In genomic region chr10:100529473-100530298, GRCh38 we compare ENCODE assay signal across 8 cellular contexts. TPM values are rescaled to one million over a fixed set of nuclear protein-coding genes. Genes with fewer than 3 reads are reported as not detected.
DNase-seq lines count a peak whose midpoint lies in the region; ATAC-seq and TF ChIP-seq lines count a peak whose summit lies in the region.

NDUFB8 (minus strand) TSS chr10:100529871; CDS start chr10:100529851, 20 bp downstream.

- H3K4me1 Mint-ChIP-seq in activated CD4-positive, alpha-beta T cell treated with anti-CD3 and anti-CD28 coated beads for 36 hours = peaks cover 37% of the 10 kb centered on the region

- no peaks in the 10 kb centered on the region for H3K27me3 Mint-ChIP-seq in activated CD4-positive, alpha-beta T cell treated with anti-CD3 and anti-CD28 coated beads for 36 hours

- in situ Hi-C loops in GM13976 (cut with MboI; ENCODE audit: low sequenced_read_pairs, unreplicated experiment) = no loop called here

- intact Hi-C loops in activated CD4-positive, alpha-beta T cell treated with anti-CD3 and anti-CD28 coated beads for 36 hours (cut with DNase I, micrococcal nuclease) = loop anchor here (1.0 to 10.0 kb wide), 6 partner anchors 18 to 1285 kb away; partner anchors contain the start of genes NPM3 (in 1 of the 2), OGA (in 1 of the 2) and SCD (in 1 of the 2)

- peak within 1 kb of the TSS; percentile 88 for H3K4me3 Mint-ChIP-seq in activated CD4-positive, alpha-beta T cell treated with anti-CD3 and anti-CD28 coated beads for 36 hours

- H3K36me3 Mint-ChIP-seq in activated CD4-positive, alpha-beta T cell treated with anti-CD3 and anti-CD28 coated beads for 36 hours (ENCODE audit: low read depth) = peaks cover 44% of the 10 kb centered on the region

- CTCF ChIA-PET in activated CD4-positive, alpha-beta T cell treated with anti-CD3 and anti-CD28 coated beads for 36 hours (lab: Charles Lee) = interaction anchor here (1.0 to 9.6 kb wide), 5 partner anchors 9 to 489 kb away, joined by 3 to 91 read pairs (median 6); partner anchors contain the start of gene SEC31B

- POLR2A ChIA-PET in activated CD4-positive, alpha-beta T cell treated with anti-CD3 and anti-CD28 coated beads for 36 hours (lab: Charles Lee) = interaction anchor here (0.5 to 2.2 kb wide), 2 partner anchors 9 to 19 kb away, joined by 4 to 6 read pairs; no protein-coding TSS in a partner anchor

- ATAC-seq in HG03196 (IDR thresholded peaks at IDR 0.05; ENCODE audit: unreplicated experiment) (peak; percentile 57), HG02973 (IDR thresholded peaks at IDR 0.05; ENCODE audit: unreplicated experiment) (no peak)
- peak; percentile 72 for ATAC-seq in activated CD4-positive, alpha-beta T cell treated with anti-CD3 and anti-CD28 coated beads for 36 hours

- DNase-seq in GM13976 (ENCODE audit: low spot score) (peak; percentile 87), NCI-H526 (lab: John Stamatoyannopoulos, UW) (peak; percentile 55 to 87), cerebellum (ENCODE audit: low spot score) (peak; percentile 90), kidney glomerular epithelial cell (lab: John Stamatoyannopoulos, UW) (peak; percentile 70)
- peak; percentile 93 for DNase-seq in activated CD4-positive, alpha-beta T cell treated with anti-CD3 and anti-CD28 coated beads for 36 hours
- peak; percentile 76 to 85 for DNase-seq in stimulated activated CD4-positive, alpha-beta T cell treated with anti-CD3 and anti-CD28 coated beads, Interleukin-15, amount 100 ng/mL, for 48 hours (ENCODE audit: low read depth in 2 of 2)

- no peaks in the 10 kb centered on the region for H3K9me3 Mint-ChIP-seq in activated CD4-positive, alpha-beta T cell treated with anti-CD3 and anti-CD28 coated beads for 36 hours (ENCODE audit: low read depth)

- peak within 1 kb of the TSS; percentile 99 for H3K27ac Mint-ChIP-seq in activated CD4-positive, alpha-beta T cell treated with anti-CD3 and anti-CD28 coated beads for 36 hours

- no peak for TF ChIP-seq CTCF in GM13976 (IDR thresholded peaks at IDR 0.05; ENCODE audit: borderline replicate concordance, control extremely low read depth, extremely low read depth, insufficient read depth, missing control alignments)

RNA-seq across cellular contexts. Expression of gene NDUFB8, which starts in this region (rescaled TPM):
- 100 to 1,000 TPM; 291 to 375 TPM for total RNA-seq in activated CD4-positive, alpha-beta T cell treated with anti-CD3 and anti-CD28 coated beads for 36 hours
- total RNA-seq in cerebellum = 123 TPM
